18 cellular contexts compared by ENCODE assay signal in genomic region chr2:73946666-73947065, GRCh38. TPM values are rescaled to one million over a fixed set of nuclear protein-coding genes. Genes with fewer than 3 reads are reported as not detected.
"Had no signal": no experiment of that assay in that cellular context is flagged by ENCODE, and none has a peak within 500 bp of the region (broad histone marks: within the 10 kb centered on the region; RNA-seq: fewer than 3 reads in every experiment).

No MANE protein-coding gene starts in this region.

- H3K4me1 ChIP-seq: ascending aorta, breast epithelium, tibial artery, uterus had no signal

- H3K27me3 ChIP-seq: ascending aorta, breast epithelium, esophagus squamous epithelium, hepatocyte, tibial artery, uterus had no signal

- ATAC-seq: left cardiac atrium, SK-N-SH treated with all-trans-retinoic acid at 6 μM for 48 hours had no signal

- H3K4me3 ChIP-seq: ascending aorta, breast epithelium, esophagus squamous epithelium, hepatocyte, lung, tibial artery, uterus had no signal

- H3K27ac ChIP-seq: ascending aorta, breast epithelium, esophagus squamous epithelium, hepatocyte, tibial artery, uterus had no signal

- H3K36me3 ChIP-seq: breast epithelium, uterus had no signal

- H3K9me3 ChIP-seq: ascending aorta, breast epithelium, esophagus squamous epithelium, tibial artery, uterus had no signal

- H3K4me2 ChIP-seq: hepatocyte had no signal

- H2AFZ ChIP-seq: hepatocyte had no signal

- DNase-seq: activated CD4-positive, CD25-positive, alpha-beta regulatory T cell treated with anti-CD3 and anti-CD28 coated beads, Interleukin-2, amount 50 U/mL, for 72 hours; activated naive CD4-positive, alpha-beta T cell; cortex of kidney; effector CD4-positive, alpha-beta T cell; esophagus squamous epithelium; left cardiac atrium; retina; stimulated activated CD4-positive, alpha-beta T cell treated with anti-CD3 and anti-CD28 coated beads, Interleukin-2, amount 100 ng/mL, for 24 hours; stimulated activated naive CD4-positive, alpha-beta T cell treated with Interleukin-2 at 50 U/mL for 16 hours; tibial artery; uterus had no signal

RNA-seq across cellular contexts. Expression of gene ACTG2, which starts 53.9 kb away (rescaled TPM):
- total RNA-seq: endothelial cell of umbilical vein; T-helper 1 cell treated with Interleukin-12 subunit alpha and Interleukin-12 subunit beta and Interleukin-4 antibody, amounts not matched to agents 30 ng/mL and 1 ng/mL, for 36 hours had no signal
- polyA plus RNA-seq: endothelial cell of umbilical vein had no signal
